In genomic region chr13:110199046-110199831, GRCh38 we compare ENCODE assay signal across 1 cellular context.
TF ChIP-seq lines count a peak whose summit lies in the region.

No MANE protein-coding gene starts in this region.

TF ChIP-seq in WTC11, 78 proteins besides CTCF, POLR2A, EP300 and RAD21 (continued from another document):
- no peak for TF ChIP-seq ATF6 (CRISPR knock-in tag; IDR thresholded peaks at IDR 0.05)
- TF ChIP-seq GABPB1 (CRISPR knock-in tag; IDR thresholded peaks at IDR 0.05): no peak
- TF ChIP-seq ZNF423 (CRISPR knock-in tag; IDR thresholded peaks at IDR 0.05): no peak
- TF ChIP-seq PRRX2 (CRISPR knock-in tag; IDR thresholded peaks at IDR 0.05): no peak
- no peak for TF ChIP-seq TCF7 (CRISPR knock-in tag; IDR thresholded peaks at IDR 0.05; ENCODE audit: low read depth)
- TF ChIP-seq ZNF396 (CRISPR knock-in tag; IDR thresholded peaks at IDR 0.05; ENCODE audit: borderline replicate concordance): no peak
- no peak for TF ChIP-seq NFYB (CRISPR knock-in tag; conservative IDR thresholded peaks at IDR 0.05; ENCODE audit: low read depth)
- no peak for TF ChIP-seq RELA (CRISPR knock-in tag; IDR thresholded peaks at IDR 0.05; ENCODE audit: borderline replicate concordance)
- TF ChIP-seq NR2C2 (CRISPR knock-in tag; IDR thresholded peaks at IDR 0.05): no peak
